ENCODE assay signal across 1 cellular context in genomic region chr3:177197041-177197933, GRCh38.
TF ChIP-seq lines count a peak whose summit lies in the region.

Gene TBL1XR1 (minus strand): TSS chr3:177197482. CDS start chr3:177064977, 132,505 bp downstream.

TF ChIP-seq in HepG2, 621 proteins besides CTCF, POLR2A, EP300 and RAD21 (continued from another document and continues in another):
- TF ChIP-seq ZBTB34 (CRISPR knock-in tag; IDR thresholded peaks at IDR 0.05) (no peak), ZNF816 (CRISPR knock-in tag; IDR thresholded peaks at IDR 0.05; ENCODE audit: borderline replicate concordance) (no peak), HCFC1 (IDR thresholded peaks at IDR 0.05; ENCODE audit: low read depth, low read length) (no peak), NR0B2 (CRISPR knock-in tag; IDR thresholded peaks at IDR 0.05) (no peak), KDM5A (IDR thresholded peaks at IDR 0.05; ENCODE audit: borderline replicate concordance, low read length) (no peak), NONO (IDR thresholded peaks at IDR 0.05) (no peak), NONO (CRISPR knock-in tag; conservative IDR thresholded peaks at IDR 0.05) (peak; percentile 17; the same call in 1 of the 2 replicates), TBX2 (CRISPR knock-in tag; IDR thresholded peaks at IDR 0.05; ENCODE audit: borderline replicate concordance) (0 out of 2 replicates have a peak, but pooled peaks have one; percentile 23), ZNF841 (CRISPR knock-in tag; IDR thresholded peaks at IDR 0.05; ENCODE audit: borderline replicate concordance) (no peak), KLF15 (CRISPR knock-in tag; IDR thresholded peaks at IDR 0.05; ENCODE audit: borderline replicate concordance) (no peak), GLI4 (CRISPR knock-in tag; IDR thresholded peaks at IDR 0.05; ENCODE audit: borderline replicate concordance) (no peak), IKZF4 (CRISPR knock-in tag; IDR thresholded peaks at IDR 0.05; ENCODE audit: borderline replicate concordance, low read depth, not compliant biosample characterization) (no peak), ZKSCAN1 (IDR thresholded peaks at IDR 0.05; ENCODE audit: low read length) (no peak), FOXA3 (CRISPR knock-in tag; IDR thresholded peaks at IDR 0.05) (peak; percentile 36; the same call in 1 of the 2 replicates), FIP1L1 (IDR thresholded peaks at IDR 0.05; ENCODE audit: borderline replicate concordance, insufficient read depth, low read depth, low read length) (no peak), ZBTB14 (CRISPR knock-in tag; IDR thresholded peaks at IDR 0.05) (no peak), PATZ1 (CRISPR knock-in tag; IDR thresholded peaks at IDR 0.05) (peak; percentile 62; the same call in 1 of the 2 replicates), ZFY (CRISPR knock-in tag; IDR thresholded peaks at IDR 0.05) (peak; percentile 63), TBL1XR1 (IDR thresholded peaks at IDR 0.05; ENCODE audit: borderline replicate concordance, low read length, partially characterized antibody) (no peak), ETV5 (CRISPR knock-in tag; IDR thresholded peaks at IDR 0.05; ENCODE audit: borderline replicate concordance) (no peak), ZFP41 (CRISPR knock-in tag; IDR thresholded peaks at IDR 0.05; ENCODE audit: borderline replicate concordance) (no peak), GRHL1 (CRISPR knock-in tag; conservative IDR thresholded peaks at IDR 0.05) (no peak), GFI1 (CRISPR knock-in tag; IDR thresholded peaks at IDR 0.05; ENCODE audit: borderline replicate concordance) (no peak), LCORL (IDR thresholded peaks at IDR 0.05) (no peak), LCORL (CRISPR knock-in tag; IDR thresholded peaks at IDR 0.05) (0 out of 2 replicates have a peak, but pooled peaks have one; percentile 13), ZFP62 (CRISPR knock-in tag; IDR thresholded peaks at IDR 0.05) (no peak), MED13 (CRISPR knock-in tag; IDR thresholded peaks at IDR 0.05) (no peak; the same call in 1 of the 2 replicates), DMAP1 (CRISPR knock-in tag; IDR thresholded peaks at IDR 0.05) (0 out of 2 replicates have a peak, but pooled peaks have one; percentile 16), MNT (IDR thresholded peaks at IDR 0.05) (no peak), HNF4G (IDR thresholded peaks at IDR 0.05; ENCODE audit: borderline replicate concordance, low read depth, low read length) (no peak; the same call in 1 of the 2 replicates), HNF4G (CRISPR knock-in tag; IDR thresholded peaks at IDR 0.05; ENCODE audit: borderline replicate concordance, low read depth) (no peak), BATF2 (CRISPR knock-in tag; IDR thresholded peaks at IDR 0.05) (no peak), KDM4B (CRISPR knock-in tag; IDR thresholded peaks at IDR 0.05) (no peak), ZNF644 (CRISPR knock-in tag; IDR thresholded peaks at IDR 0.05; ENCODE audit: low read depth) (no peak), ATF7 (IDR thresholded peaks at IDR 0.05) (no peak), ATF7 (CRISPR knock-in tag; IDR thresholded peaks at IDR 0.05) (no peak), MYNN (CRISPR knock-in tag; IDR thresholded peaks at IDR 0.05; ENCODE audit: low read depth) (no peak), TCF7 (IDR thresholded peaks at IDR 0.05; ENCODE audit: low read depth) (no peak), CHD2 (IDR thresholded peaks at IDR 0.05; ENCODE audit: low read depth, low read length) (peak; percentile 38; the same call in 1 of the 2 replicates), SNAI1 (CRISPR knock-in tag; IDR thresholded peaks at IDR 0.05; ENCODE audit: borderline replicate concordance) (no peak), ZNF557 (CRISPR knock-in tag; IDR thresholded peaks at IDR 0.05) (no peak), ARID5B (CRISPR knock-in tag; IDR thresholded peaks at IDR 0.05) (peak; percentile 35; the same call in 1 of the 2 replicates), ZFP36L2 (CRISPR knock-in tag; IDR thresholded peaks at IDR 0.05) (no peak), TAF1 (CRISPR knock-in tag; IDR thresholded peaks at IDR 0.05) (0 out of 2 replicates have a peak, but pooled peaks have one; percentile 11), SOX13 (IDR thresholded peaks at IDR 0.05) (no peak), SOX13 (CRISPR knock-in tag; conservative IDR thresholded peaks at IDR 0.05 in 1 of 2, IDR thresholded peaks at IDR 0.05 in 1 of 2) (peak in 1 of 2 experiments; percentile 37; a peak in 1 of 4 replicates), FOXA1 (IDR thresholded peaks at IDR 0.05) (no peak), FOXA1 (CRISPR knock-in tag; IDR thresholded peaks at IDR 0.05) (no peak), BCL6 (CRISPR knock-in tag; IDR thresholded peaks at IDR 0.05) (peak; percentile 44; the same call in 1 of the 2 replicates), ZEB1 (IDR thresholded peaks at IDR 0.05; ENCODE audit: insufficient replicate concordance, low read depth) (no peak), MLXIP (CRISPR knock-in tag; IDR thresholded peaks at IDR 0.05; ENCODE audit: borderline replicate concordance) (no peak), ZNF761 (CRISPR knock-in tag; conservative IDR thresholded peaks at IDR 0.05) (0 out of 2 replicates have a peak, but pooled peaks have one; percentile 51), NRL (CRISPR knock-in tag; IDR thresholded peaks at IDR 0.05; ENCODE audit: borderline replicate concordance) (no peak), ZNF160 (CRISPR knock-in tag; IDR thresholded peaks at IDR 0.05) (no peak), IRX3 (CRISPR knock-in tag; IDR thresholded peaks at IDR 0.05; ENCODE audit: borderline replicate concordance, low read depth) (no peak), STAT5B (CRISPR knock-in tag; IDR thresholded peaks at IDR 0.05) (no peak), GZF1 (CRISPR knock-in tag; IDR thresholded peaks at IDR 0.05) (peak; percentile 90; the same call in 1 of the 2 replicates)
